ENCODE assay signal across 19 cellular contexts in genomic region chr1:22792396-22793171, GRCh38.
DNase-seq lines count a peak whose midpoint lies in the region; ATAC-seq and TF ChIP-seq lines count a peak whose summit lies in the region.
"Had no signal": no experiment of that assay in that cellular context is flagged by ENCODE, and none has a peak within 500 bp of the region (broad histone marks: within the 10 kb centered on the region; RNA-seq: fewer than 3 reads in every experiment).

No MANE protein-coding gene starts in this region.

- H3K4me1 Mint-ChIP-seq in CD8-positive, alpha-beta T cell (ENCODE audit: low read depth): no peaks in the 10 kb centered on the region
- H3K4me1 Mint-ChIP-seq in WTC11: peaks cover 40% of the 10 kb centered on the region

- TF ChIP-seq CTCF in CD8-positive, alpha-beta T cell (IDR thresholded peaks at IDR 0.05): no peak
- TF ChIP-seq CTCF in WTC11 (IDR thresholded peaks at IDR 0.05) (no peak), ovary (IDR thresholded peaks at IDR 0.05) (no peak)

- H3K4me3 Mint-ChIP-seq in CD8-positive, alpha-beta T cell: no peak overlapping the region
- H3K4me3 Mint-ChIP-seq in WTC11: no peak overlapping the region

- no peak overlapping the region for H3K4me3 ChIP-seq in CD8-positive, alpha-beta T cell (ENCODE audit: low read depth, low read length)
- no peak overlapping the region for H3K4me3 ChIP-seq in ovary
- H3K4me3 ChIP-seq: GM12878, GM23248 had no signal

- H3K27ac ChIP-seq in CD8-positive, alpha-beta T cell (ENCODE audit: low read depth, low read length): no peak overlapping the region
- peak overlapping the region; percentile 42 to 76 for H3K27ac ChIP-seq in ovary
- H3K27ac ChIP-seq: GM23248 had no signal

- intact Hi-C loops in CD8-positive, alpha-beta T cell (cut with DNase I, micrococcal nuclease): no loop called here
- intact Hi-C loops in ovary (cut with DNase I): no loop called here

- ATAC-seq in CD8-positive, alpha-beta T cell: no peak
- ATAC-seq in WTC11: peak; percentile 80
- no peak for ATAC-seq in HG03378 (IDR thresholded peaks at IDR 0.05; ENCODE audit: unreplicated experiment)
- no peak for ATAC-seq in GM19351 (IDR thresholded peaks at IDR 0.05; ENCODE audit: unreplicated experiment)
- no peak for ATAC-seq in GM18511 (IDR thresholded peaks at IDR 0.05; ENCODE audit: unreplicated experiment)
- ATAC-seq: GM12878, Panc1 had no signal

- peaks cover 4% of the 10 kb centered on the region for H3K27me3 Mint-ChIP-seq in CD8-positive, alpha-beta T cell (ENCODE audit: low read depth)
- H3K27me3 Mint-ChIP-seq in WTC11 (ENCODE audit: low read depth): no peaks in the 10 kb centered on the region

- no peaks in the 10 kb centered on the region for H3K9me3 ChIP-seq in CD8-positive, alpha-beta T cell (ENCODE audit: low read length)
- H3K9me3 ChIP-seq in ovary: no peaks in the 10 kb centered on the region

- H3K4me1 ChIP-seq in CD8-positive, alpha-beta T cell (ENCODE audit: insufficient read depth, low read length): no peaks in the 10 kb centered on the region
- peaks cover 45% of the 10 kb centered on the region for H3K4me1 ChIP-seq in ovary (ENCODE audit: insufficient read depth)

- H3K9me3 Mint-ChIP-seq in CD8-positive, alpha-beta T cell: no peaks in the 10 kb centered on the region
- H3K9me3 Mint-ChIP-seq in WTC11: no peaks in the 10 kb centered on the region

- no peaks in the 10 kb centered on the region for H3K36me3 ChIP-seq in CD8-positive, alpha-beta T cell (ENCODE audit: insufficient read depth, low read length)
- H3K36me3 ChIP-seq in ovary: no peaks in the 10 kb centered on the region

- WGBS in ovary, 3 donors: 22 to 44% (median 38%) methylated on average over 6 of the region's 6 CpGs

- H3K36me3 Mint-ChIP-seq in CD8-positive, alpha-beta T cell: no peaks in the 10 kb centered on the region
- no peaks in the 10 kb centered on the region for H3K36me3 Mint-ChIP-seq in WTC11

- POLR2A ChIA-PET in CD8-positive, alpha-beta T cell (lab: Charles Lee): no interaction called here
- POLR2A ChIA-PET in WTC11 (lab: Charles Lee): no interaction called here

- no peak for DNase-seq in CD8-positive, alpha-beta T cell
- DNase-seq in WTC11 (ENCODE audit: low spot score) (peak; percentile 64), kidney tubule cell (ENCODE audit: low spot score) (peak; percentile 31), ovary (peak; percentile 62 to 72 (median 67))
- DNase-seq in stimulated activated CD8-positive, alpha-beta memory T cell treated with anti-CD3 and anti-CD28 coated beads, Interleukin-4, amount 100 ng/mL, for 48 hours: no peak
- DNase-seq: C1 segment of cervical spinal cord, COR-L47, GM23248, KBM-7, NCI-H1105, NCI-H187 treated with DMSO at 0.1 percent for 48 hours, NCI-H2171, NCI-H774, SHP77 had no signal

- CTCF ChIA-PET in CD8-positive, alpha-beta T cell (lab: Charles Lee): no interaction called here
- CTCF ChIA-PET in WTC11 (lab: Charles Lee): interaction anchor here (0.6 to 2.7 kb wide), 5 partner anchors 9 to 69 kb away, joined by 3 to 12 read pairs (median 3); no protein-coding TSS in a partner anchor

- TF ChIP-seq POLR2A in ovary (IDR thresholded peaks at IDR 0.05): no peak

- H3K27me3 ChIP-seq in CD8-positive, alpha-beta T cell (ENCODE audit: insufficient read depth, low read length): no peaks in the 10 kb centered on the region
- H3K27me3 ChIP-seq in ovary: no peaks in the 10 kb centered on the region

- TF ChIP-seq EP300 in ovary (IDR thresholded peaks at IDR 0.05): no peak

- H3K27ac Mint-ChIP-seq in CD8-positive, alpha-beta T cell: peak overlapping the region; percentile 8
- H3K27ac Mint-ChIP-seq in WTC11: peak overlapping the region; percentile 45; the same call in 1 of the 2 replicates

TF ChIP-seq in WTC11, 78 proteins besides CTCF, POLR2A, EP300 and RAD21 (continues in another document):
- TF ChIP-seq HMGXB4 (CRISPR knock-in tag; IDR thresholded peaks at IDR 0.05) (no peak), ZSCAN18 (CRISPR knock-in tag; IDR thresholded peaks at IDR 0.05) (no peak), E2F1 (CRISPR knock-in tag; IDR thresholded peaks at IDR 0.05) (no peak), E2F5 (CRISPR knock-in tag; IDR thresholded peaks at IDR 0.05) (no peak), TCF7 (CRISPR knock-in tag; IDR thresholded peaks at IDR 0.05; ENCODE audit: low read depth) (no peak), ZBTB21 (CRISPR knock-in tag; IDR thresholded peaks at IDR 0.05; ENCODE audit: borderline replicate concordance) (0 out of 2 replicates have a peak, but pooled peaks have one; percentile 66), ESRRA (CRISPR knock-in tag; IDR thresholded peaks at IDR 0.05; ENCODE audit: borderline replicate concordance) (no peak), AFF4 (CRISPR knock-in tag; IDR thresholded peaks at IDR 0.05; ENCODE audit: borderline replicate concordance) (no peak), ATF3 (CRISPR knock-in tag; conservative IDR thresholded peaks at IDR 0.05) (0 out of 2 replicates have a peak, but pooled peaks have one; percentile 29)

Comparison
In these comparisons a context has a peak if more than half of its experiments do, and no peak if none do; other contexts are left out.
1. DNase-seq: peak in WTC11 (single experiment), kidney tubule cell (single experiment) and ovary (5 of 5); none in CD8-positive, alpha-beta T cell (0 of 7) and stimulated activated CD8-positive, alpha-beta memory T cell treated with anti-CD3 and anti-CD28 coated beads, Interleukin-4, amount 100 ng/mL, for 48 hours (single experiment).